ENCODE assay signal across 8 cellular contexts in the genomic region with DNA sequence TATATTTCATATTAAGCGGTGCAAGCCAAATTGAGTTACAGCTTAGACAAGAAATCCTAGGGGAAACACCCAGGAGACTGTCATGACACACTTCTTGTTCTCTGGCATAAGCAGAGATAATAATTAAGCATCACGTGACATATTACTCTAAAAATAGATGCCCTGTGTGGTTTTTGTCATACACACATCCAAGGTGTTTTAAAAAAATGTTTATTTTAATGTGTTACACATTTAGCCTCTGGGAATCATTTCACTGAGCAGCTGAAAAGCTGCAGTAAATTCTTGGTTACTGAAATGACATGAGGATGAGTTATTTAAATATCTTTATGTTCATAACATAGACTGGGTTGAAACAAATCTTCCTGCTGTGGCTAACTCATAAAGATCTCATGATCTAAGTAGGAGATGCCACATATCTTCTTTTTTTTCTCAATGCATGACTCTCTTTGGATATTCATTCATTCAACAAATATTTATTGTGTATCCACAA. TPM values are rescaled to one million over a fixed set of nuclear protein-coding genes. Genes with fewer than 3 reads are reported as not detected.
DNase-seq lines count a peak whose midpoint lies in the region; ATAC-seq and TF ChIP-seq lines count a peak whose summit lies in the region.

No MANE protein-coding gene starts in this region.

- peaks cover 19 to 35% (median 25%) of the 10 kb centered on the region in 4 donors for H3K4me1 Mint-ChIP-seq in CD4-positive, alpha-beta memory T cell

- no peak for TF ChIP-seq EP300 in tibial nerve (IDR thresholded peaks at IDR 0.05)

- CTCF ChIA-PET in CD4-positive, alpha-beta memory T cell (lab: Charles Lee; ENCODE audit: partially characterized antibody), result interaction anchor here (0.7 to 1.0 kb wide), 3 partner anchors 9 to 36 kb away, joined by 3 to 5 read pairs (median 5); no protein-coding TSS in a partner anchor

- no peaks in the 10 kb centered on the region for H3K36me3 ChIP-seq in CD4-positive, alpha-beta memory T cell (ENCODE audit: insufficient read depth, low read length)
- H3K36me3 ChIP-seq in tibial nerve, result no peaks in the 10 kb centered on the region

- TF ChIP-seq CTCF in fibroblast of villous mesenchyme (IDR thresholded peaks at IDR 0.05; ENCODE audit: insufficient read depth, low read depth, low read length) (no peak), tibial nerve (IDR thresholded peaks at IDR 0.05) (no peak)

- peak overlapping the region in 1 of 7 donors; percentile 2 for H3K27ac Mint-ChIP-seq in CD4-positive, alpha-beta memory T cell

- no peak overlapping the region for H3K4me3 ChIP-seq in fibroblast of villous mesenchyme (ENCODE audit: low read depth, low read length)
- no peak overlapping the region for H3K4me3 ChIP-seq in CD4-positive, alpha-beta memory T cell (ENCODE audit: low read length in 2 of 2)
- H3K4me3 ChIP-seq in tibial nerve, result no peak overlapping the region

- peaks cover 0 to 9% of the 10 kb centered on the region in 2 donors for H3K9me3 ChIP-seq in CD4-positive, alpha-beta memory T cell (ENCODE audit: control insufficient read depth in 1 of 2, low read length in 2 of 2)
- peaks cover 0 to 9% (median 0%) of the 10 kb centered on the region in 4 donors for H3K9me3 ChIP-seq in tibial nerve

- H3K4me1 ChIP-seq in CD4-positive, alpha-beta memory T cell (ENCODE audit: insufficient read depth, low read length), result peaks cover 25% of the 10 kb centered on the region
- no peaks in the 10 kb centered on the region for H3K4me1 ChIP-seq in tibial nerve

- POLR2A ChIA-PET in CD4-positive, alpha-beta memory T cell (lab: Charles Lee; ENCODE audit: partially characterized antibody), result interaction anchor here (2.2 kb wide), 1 partner anchor 68 kb away, joined by 5 read pairs; no protein-coding TSS in a partner anchor

- peak overlapping the region in 4 of 8 donors; percentile 3 to 46 (median 23) for H3K4me3 Mint-ChIP-seq in CD4-positive, alpha-beta memory T cell

- TF ChIP-seq POLR2A in tibial nerve (IDR thresholded peaks at IDR 0.05), result no peak

- DNase-seq in EL (peak; percentile 72), fibroblast of villous mesenchyme (ENCODE audit: low read depth) (peak; percentile 9), AG08396 (ENCODE audit: low spot score) (no peak), tibial nerve (ENCODE audit: low spot score in 2 of 2) (no peak)
- no peak for DNase-seq in stimulated activated CD4-positive, alpha-beta T cell treated with anti-CD3 and anti-CD28 coated beads, Interleukin-4, amount 100 ng/mL, for 1 hour
- no peak for DNase-seq in CD4-positive, alpha-beta memory T cell

- peaks cover 26 to 45% of the 10 kb centered on the region in 2 donors for H3K36me3 Mint-ChIP-seq in CD4-positive, alpha-beta memory T cell

- peak; percentile 56 for ATAC-seq in GM19463 (IDR thresholded peaks at IDR 0.05; ENCODE audit: unreplicated experiment)
- ATAC-seq in HG03159 (IDR thresholded peaks at IDR 0.05; ENCODE audit: unreplicated experiment), result peak; percentile 58

- WGBS in tibial nerve, 2 donors, result 64 to 65% methylated on average over 2 of the region's 2 CpGs

- intact Hi-C loops in CD4-positive, alpha-beta memory T cell (cut with micrococcal nuclease), result no loop called here

- H3K27me3 ChIP-seq in CD4-positive, alpha-beta memory T cell (ENCODE audit: insufficient read depth, low read length), result no peaks in the 10 kb centered on the region
- no peaks in the 10 kb centered on the region for H3K27me3 ChIP-seq in tibial nerve

- peaks cover 6 to 23% (median 15%) of the 10 kb centered on the region in 8 donors for H3K9me3 Mint-ChIP-seq in CD4-positive, alpha-beta memory T cell

- H3K27me3 Mint-ChIP-seq in CD4-positive, alpha-beta memory T cell, result no peaks in the 10 kb centered on the region

- H3K27ac ChIP-seq in CD4-positive, alpha-beta memory T cell (ENCODE audit: low read depth, low read length), result no peak overlapping the region
- H3K27ac ChIP-seq in tibial nerve, result no peak overlapping the region

RNA-seq across cellular contexts. Expression of gene ERMN, which starts 38.0 kb away (rescaled TPM):
- not detected in 2 replicates for total RNA-seq in fibroblast of villous mesenchyme
- total RNA-seq in CD4-positive, alpha-beta memory T cell, result 1 to 10 TPM; 2.2 to 3.5 TPM
- under 1 TPM; 0.13 to 0.26 TPM for polyA plus RNA-seq in CD4-positive, alpha-beta memory T cell
- 1 to 10 TPM in 3 of 4 donors, under 1 TPM in 1; 0.39 to 1.2 (median 1.1) TPM for total RNA-seq in tibial nerve

Comparison
In these comparisons a context has a peak if more than half of its experiments do, and no peak if none do; other contexts are left out.
1. DNase-seq: peak in EL (single experiment) and fibroblast of villous mesenchyme (single experiment); none in stimulated activated CD4-positive, alpha-beta T cell treated with anti-CD3 and anti-CD28 coated beads, Interleukin-4, amount 100 ng/mL, for 1 hour (single experiment), AG08396 (single experiment), CD4-positive, alpha-beta memory T cell (0 of 5) and tibial nerve (0 of 2).